ENCODE assay signal across 8 cellular contexts in the genomic region with DNA sequence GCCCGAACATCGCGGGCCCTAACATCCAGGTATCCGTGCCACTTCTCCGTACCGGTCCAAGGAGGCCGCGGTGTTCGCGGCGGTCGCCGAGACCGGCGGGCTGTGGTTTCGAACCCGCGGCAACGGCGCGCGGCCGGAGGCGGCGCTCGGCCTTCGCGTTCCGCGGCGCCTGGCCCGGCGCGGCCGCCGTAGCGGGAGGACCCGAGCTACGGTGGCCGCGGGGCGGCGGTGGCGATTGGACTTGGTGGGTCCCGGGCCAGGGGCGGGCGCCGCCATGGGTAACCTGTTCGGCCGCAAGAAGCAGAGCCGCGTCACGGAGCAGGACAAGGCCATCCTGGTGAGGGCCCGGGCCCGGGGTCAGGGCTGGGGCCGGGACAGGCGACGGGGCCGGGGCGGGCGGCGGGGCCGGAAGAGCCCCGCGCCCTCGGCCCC. TPM values are rescaled to one million over a fixed set of nuclear protein-coding genes. Genes with fewer than 3 reads are reported as not detected.
DNase-seq lines count a peak whose midpoint lies in the region; ATAC-seq and TF ChIP-seq lines count a peak whose summit lies in the region.

A gene (plus strand): TSS at position 197 of the 432 bp plus-strand sequence. CDS start 78 bp downstream, at position 275.

- no peaks in the 10 kb centered on the region for H3K9me3 Mint-ChIP-seq in natural killer cell

- H3K4me3 ChIP-seq in GM08714 (ENCODE audit: low read length) (peak within 1 kb of the TSS; percentile 93), fibroblast of pulmonary artery (replicated peaks; ENCODE audit: low read depth, low read length) (peak within 1 kb of the TSS; percentile 64)

- H3K27ac Mint-ChIP-seq in natural killer cell = peak within 1 kb of the TSS; percentile 46 to 87

- H3K36me3 Mint-ChIP-seq in natural killer cell = no peaks in the 10 kb centered on the region

- ATAC-seq in HG03432 (IDR thresholded peaks at IDR 0.05; ENCODE audit: unreplicated experiment) = peak; percentile 65
- ATAC-seq in natural killer cell = peak; percentile 79 to 81 (median 80)
- no peak for ATAC-seq in HG02981 (IDR thresholded peaks at IDR 0.05; ENCODE audit: unreplicated experiment)

- TF ChIP-seq CTCF in fibroblast of pulmonary artery (IDR thresholded peaks at IDR 0.05; ENCODE audit: low read length, missing control alignments) (no peak), natural killer cell (IDR thresholded peaks at IDR 0.05) (peak; percentile 21)

- DNase-seq in RKO (ENCODE audit: low spot score) (peak; percentile 76), fibroblast of pulmonary artery (ENCODE audit: low read depth) (peak; percentile 79), natural killer cell (peak; percentile 77)
- peak; percentile 62 for DNase-seq in activated T-helper 9 cell treated with anti-CD3 and anti-CD28 coated beads, Interleukin-2, amount 50 U/mL, for 16 hours (ENCODE audit: low read depth)
- DNase-seq in stimulated activated naive CD4-positive, alpha-beta T cell treated with Interleukin-2 at 50 U/mL for 16 hours (lab: John Stamatoyannopoulos, UW) = peak; percentile 63

- intact Hi-C loops in natural killer cell (cut with micrococcal nuclease) = no loop called here

- peaks cover 5 to 18% of the 10 kb centered on the region in 2 donors for H3K4me1 Mint-ChIP-seq in natural killer cell

- H3K27me3 Mint-ChIP-seq in natural killer cell (ENCODE audit: low read depth in 2 of 2) = peaks cover 0 to 5% of the 10 kb centered on the region in 2 donors

- peak within 1 kb of the TSS; percentile 82 for H3K4me3 Mint-ChIP-seq in natural killer cell

RNA-seq across cellular contexts. Expression of the gene that starts here (rescaled TPM):
- total RNA-seq in natural killer cell = 10 to 100 TPM; 26.8 to 33.3 (median 33.0) TPM
